In the genomic region with DNA sequence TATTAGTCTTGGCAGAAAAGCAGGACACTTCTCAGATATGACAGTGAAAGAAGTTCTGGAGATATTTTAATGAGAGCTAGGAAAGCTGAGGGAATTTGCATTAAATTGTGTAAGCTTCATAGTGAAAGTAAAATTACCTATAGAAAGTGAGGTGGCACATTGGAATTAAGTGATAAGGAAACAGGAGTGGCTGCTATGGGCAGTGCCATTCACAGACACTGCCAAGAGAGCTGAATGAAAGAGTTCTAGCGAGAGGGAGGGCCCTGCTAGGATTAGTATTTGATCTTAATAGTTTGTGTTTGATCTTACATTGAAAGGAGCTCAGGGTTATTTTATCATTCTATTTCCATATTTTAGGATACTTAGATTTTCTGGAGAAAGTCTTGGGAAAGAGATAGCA, we compare ENCODE assay signal across 29 cellular contexts.
"Had no signal": no experiment of that assay in that cellular context is flagged by ENCODE, and none has a peak within 500 bp of the region (broad histone marks: within the 10 kb centered on the region; RNA-seq: fewer than 3 reads in every experiment).

No MANE protein-coding gene starts in this region.

- H3K9me3 ChIP-seq: left lung, lower lobe of right lung, pancreas, prostate gland, spleen, suprapubic skin, thoracic aorta, tibial artery, upper lobe of right lung had no signal

- H3K4me3 Mint-ChIP-seq: immature natural killer cell; naive thymus-derived CD8-positive, alpha-beta T cell; nephron; neural crest cell; stimulated activated effector memory CD8-positive, alpha-beta T cell treated with anti-CD3 and anti-CD28 coated beads, Interleukin-12 subunit alpha, Interleukin-12 subunit beta, amount 100 ng/mL, for 72 hours; stimulated activated naive CD8-positive, alpha-beta T cell treated with anti-CD3 and anti-CD28 coated beads, Interleukin-15, Interleukin-2, amounts not matched to agents 100 ng/mL and 50 ng/mL, for 24 hours had no signal

- H3K4me3 ChIP-seq: left lung, lower lobe of right lung, pancreas, prostate gland, skin epidermis, spleen, suprapubic skin, thoracic aorta, tibial artery, upper lobe of right lung had no signal

- FAIRE-seq: islet of Langerhans, kidney, pancreas had no signal

- H3K4me1 Mint-ChIP-seq: naive thymus-derived CD8-positive, alpha-beta T cell; nephron; neural crest cell; stimulated activated effector memory CD8-positive, alpha-beta T cell treated with anti-CD3 and anti-CD28 coated beads, Interleukin-12 subunit alpha, Interleukin-12 subunit beta, amount 100 ng/mL, for 72 hours had no signal

- H3K27ac Mint-ChIP-seq: immature natural killer cell; naive thymus-derived CD8-positive, alpha-beta T cell; nephron; stimulated activated effector memory CD8-positive, alpha-beta T cell treated with anti-CD3 and anti-CD28 coated beads, Interleukin-12 subunit alpha, Interleukin-12 subunit beta, amount 100 ng/mL, for 72 hours; stimulated activated naive CD8-positive, alpha-beta T cell treated with anti-CD3 and anti-CD28 coated beads, Interleukin-15, Interleukin-2, amounts not matched to agents 100 ng/mL and 50 ng/mL, for 24 hours had no signal

- H3K27me3 Mint-ChIP-seq: stimulated activated naive CD8-positive, alpha-beta T cell treated with anti-CD3 and anti-CD28 coated beads, Interleukin-15, Interleukin-2, amounts not matched to agents 100 ng/mL and 50 ng/mL, for 24 hours had no signal

- H3K4me1 ChIP-seq: left lung, lower lobe of right lung, pancreas, prostate gland, spleen, suprapubic skin, tibial artery, upper lobe of right lung had no signal

- DNase-seq: hypothalamus; immature natural killer cell; kidney; left colon; left lung; lower lobe of right lung; mammary epithelial cell; mesenchymal stem cell; naive thymus-derived CD8-positive, alpha-beta T cell; nucleus accumbens; pancreas; posterior cingulate gyrus; retina; right cardiac atrium; spleen; stimulated activated CD4-positive, alpha-beta T cell treated with anti-CD3 and anti-CD28 coated beads, Interleukin-4, amount 100 ng/mL, for 24 hours; stimulated activated naive CD4-positive, alpha-beta T cell; tibial artery; trophoblast cell; upper lobe of right lung had no signal

- H3K27ac ChIP-seq: left lung, lower lobe of right lung, pancreas, prostate gland, skin epidermis, spleen, suprapubic skin, thoracic aorta, tibial artery, upper lobe of right lung had no signal

- H3K27me3 ChIP-seq: left lung, pancreas, spleen, suprapubic skin, tibial artery, upper lobe of right lung had no signal

- H3K9me3 Mint-ChIP-seq: immature natural killer cell; naive thymus-derived CD8-positive, alpha-beta T cell; nephron; neural crest cell; stimulated activated effector memory CD8-positive, alpha-beta T cell treated with anti-CD3 and anti-CD28 coated beads, Interleukin-12 subunit alpha, Interleukin-12 subunit beta, amount 100 ng/mL, for 72 hours; stimulated activated naive CD8-positive, alpha-beta T cell treated with anti-CD3 and anti-CD28 coated beads, Interleukin-15, Interleukin-2, amounts not matched to agents 100 ng/mL and 50 ng/mL, for 24 hours had no signal

- H3K36me3 ChIP-seq: left lung, lower lobe of right lung, pancreas, prostate gland, spleen, suprapubic skin, thoracic aorta, tibial artery, upper lobe of right lung had no signal

- H3K36me3 Mint-ChIP-seq: immature natural killer cell; naive thymus-derived CD8-positive, alpha-beta T cell; stimulated activated effector memory CD8-positive, alpha-beta T cell treated with anti-CD3 and anti-CD28 coated beads, Interleukin-12 subunit alpha, Interleukin-12 subunit beta, amount 100 ng/mL, for 72 hours had no signal
